Comparison of ENCODE assay signal across 8 cellular contexts in the genomic region with DNA sequence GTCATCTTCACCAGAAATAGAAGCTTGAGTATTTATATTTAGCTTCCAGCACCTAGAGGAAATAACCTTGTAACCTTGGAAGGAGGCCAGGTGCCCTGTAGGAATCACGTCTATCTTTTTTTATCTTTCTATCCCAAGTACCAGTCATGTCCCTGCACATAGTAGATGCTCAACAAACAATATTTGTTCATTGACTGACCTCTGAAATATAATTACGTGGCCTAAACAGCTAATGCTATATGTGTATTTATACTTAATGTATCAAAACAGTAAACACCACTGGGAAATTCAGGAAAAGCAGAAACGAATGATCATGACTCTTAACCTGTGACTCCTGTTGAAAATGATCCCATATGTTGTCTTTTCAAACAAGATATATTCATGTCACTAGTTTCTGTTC.
"Had no signal": no experiment of that assay in that cellular context is flagged by ENCODE, and none has a peak within 500 bp of the region (broad histone marks: within the 10 kb centered on the region; RNA-seq: fewer than 3 reads in every experiment).

No MANE protein-coding gene starts in this region.

- H2AFZ ChIP-seq: GM23248 had no signal

- H3K4me3 ChIP-seq: GM23248, HAP-1 had no signal

- DNase-seq: GM23248, GOT3, H7, IMR-90, KBM-7 had no signal

- ATAC-seq: HCT116 had no signal

- H3K27ac ChIP-seq: GM23248 had no signal

- FAIRE-seq: HTR-8/SVneo had no signal

- H3K36me3 ChIP-seq: HAP-1 had no signal

- H3K9ac ChIP-seq: GM23248 had no signal

- H3K9me3 ChIP-seq: HAP-1 had no signal
